1 cellular context compared by ENCODE assay signal in genomic region chr7:140696679-140697446, GRCh38.
A peak's percentile ranks its signal among the peaks of the same experiment; 100 is the strongest.
TF ChIP-seq lines count a peak whose summit lies in the region.

NDUFB2 (plus strand) TSS chr7:140696708; CDS start chr7:140696745, 37 bp downstream.

TF ChIP-seq in HepG2, 621 proteins besides CTCF, POLR2A, EP300 and RAD21 (continued from another document and continues in another):
- TF ChIP-seq, protein P1, sequence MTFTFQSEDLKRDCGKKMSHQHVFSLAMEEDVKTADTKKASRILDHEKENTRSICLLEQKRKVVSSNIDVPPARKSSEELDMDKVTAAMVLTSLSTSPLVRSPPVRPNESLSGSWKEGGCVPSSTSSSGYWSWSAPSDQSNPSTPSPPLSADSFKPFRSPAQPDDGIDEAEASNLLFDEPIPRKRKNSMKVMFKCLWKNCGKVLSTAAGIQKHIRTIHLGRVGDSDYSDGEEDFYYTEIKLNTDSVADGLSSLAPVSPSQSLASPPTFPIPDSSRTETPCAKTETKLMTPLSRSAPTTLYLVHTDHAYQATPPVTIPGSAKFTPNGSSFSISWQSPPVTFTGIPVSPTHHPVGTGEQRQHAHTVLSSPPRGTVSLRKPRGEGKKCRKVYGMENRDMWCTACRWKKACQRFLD (CRISPR knock-in tag; IDR thresholded peaks at IDR 0.05; ENCODE audit: borderline replicate concordance), result peak; percentile 48
- TF ChIP-seq ZNF232 (CRISPR knock-in tag; IDR thresholded peaks at IDR 0.05; ENCODE audit: borderline replicate concordance) (peak; percentile 77; the same call in 1 of the 2 replicates), IKZF4 (CRISPR knock-in tag; IDR thresholded peaks at IDR 0.05; ENCODE audit: borderline replicate concordance, low read depth, not compliant biosample characterization) (peak; percentile 31), ZBTB21 (CRISPR knock-in tag; IDR thresholded peaks at IDR 0.05) (peak; percentile 76; the same call in 1 of the 2 replicates), BRD4 (CRISPR knock-in tag; IDR thresholded peaks at IDR 0.05) (peak; percentile 82; the same call in 1 of the 2 replicates), HNF1B (CRISPR knock-in tag; IDR thresholded peaks at IDR 0.05) (peak; percentile 47; the same call in 1 of the 2 replicates), XRCC5 (optimal IDR thresholded peaks at IDR 0.05; ENCODE audit: low read length) (no peak), PRMT3 (CRISPR knock-in tag; IDR thresholded peaks at IDR 0.05; ENCODE audit: borderline replicate concordance, low read depth) (no peak), ETV6 (CRISPR knock-in tag; conservative IDR thresholded peaks at IDR 0.05) (no peak; the same call in 1 of the 2 replicates), TEAD3 (CRISPR knock-in tag; optimal IDR thresholded peaks at IDR 0.05; ENCODE audit: borderline replicate concordance) (no peak), ZMYM2 (CRISPR knock-in tag; IDR thresholded peaks at IDR 0.05) (no peak), POGZ (CRISPR knock-in tag; IDR thresholded peaks at IDR 0.05) (no peak), NBN (conservative IDR thresholded peaks at IDR 0.05) (no peak), PCBP2 (optimal IDR thresholded peaks at IDR 0.05; ENCODE audit: low read depth, low read length, poor library complexity, severe bottlenecking) (no peak), ZNF17 (CRISPR knock-in tag; IDR thresholded peaks at IDR 0.05) (no peak), GABPA (IDR thresholded peaks at IDR 0.05; ENCODE audit: low read depth, low read length) (no peak), GABPA (CRISPR knock-in tag; IDR thresholded peaks at IDR 0.05; ENCODE audit: low read depth) (peak; percentile 26), ZIK1 (CRISPR knock-in tag; IDR thresholded peaks at IDR 0.05; ENCODE audit: borderline replicate concordance, low read depth) (no peak), TRAFD1 (CRISPR knock-in tag; IDR thresholded peaks at IDR 0.05; ENCODE audit: borderline replicate concordance) (no peak), FOSL2 (CRISPR knock-in tag; IDR thresholded peaks at IDR 0.05) (peak; percentile 46), SOX5 (CRISPR knock-in tag; IDR thresholded peaks at IDR 0.05; ENCODE audit: borderline replicate concordance) (peak; percentile 12; the same call in 1 of the 2 replicates), LCORL (IDR thresholded peaks at IDR 0.05) (no peak), LCORL (CRISPR knock-in tag; IDR thresholded peaks at IDR 0.05) (peak; percentile 85), ARNTL (CRISPR knock-in tag; IDR thresholded peaks at IDR 0.05) (peak; percentile 68), ZNF235 (CRISPR knock-in tag; IDR thresholded peaks at IDR 0.05; ENCODE audit: borderline replicate concordance) (no peak), ZNF839 (CRISPR knock-in tag; IDR thresholded peaks at IDR 0.05; ENCODE audit: borderline replicate concordance) (no peak; the same call in 1 of the 2 replicates), MIER2 (CRISPR knock-in tag; IDR thresholded peaks at IDR 0.05) (no peak), REL (CRISPR knock-in tag; conservative IDR thresholded peaks at IDR 0.05) (peak; percentile 86; the same call in 1 of the 2 replicates), SRSF9 (IDR thresholded peaks at IDR 0.05; ENCODE audit: borderline replicate concordance, insufficient read depth, low read depth, low read length, poor library complexity, severe bottlenecking) (no peak), ZNF274 (CRISPR knock-in tag; IDR thresholded peaks at IDR 0.05) (no peak), KLF9 (CRISPR knock-in tag; IDR thresholded peaks at IDR 0.05; ENCODE audit: low read depth) (no peak)
- TF ChIP-seq, protein P2, sequence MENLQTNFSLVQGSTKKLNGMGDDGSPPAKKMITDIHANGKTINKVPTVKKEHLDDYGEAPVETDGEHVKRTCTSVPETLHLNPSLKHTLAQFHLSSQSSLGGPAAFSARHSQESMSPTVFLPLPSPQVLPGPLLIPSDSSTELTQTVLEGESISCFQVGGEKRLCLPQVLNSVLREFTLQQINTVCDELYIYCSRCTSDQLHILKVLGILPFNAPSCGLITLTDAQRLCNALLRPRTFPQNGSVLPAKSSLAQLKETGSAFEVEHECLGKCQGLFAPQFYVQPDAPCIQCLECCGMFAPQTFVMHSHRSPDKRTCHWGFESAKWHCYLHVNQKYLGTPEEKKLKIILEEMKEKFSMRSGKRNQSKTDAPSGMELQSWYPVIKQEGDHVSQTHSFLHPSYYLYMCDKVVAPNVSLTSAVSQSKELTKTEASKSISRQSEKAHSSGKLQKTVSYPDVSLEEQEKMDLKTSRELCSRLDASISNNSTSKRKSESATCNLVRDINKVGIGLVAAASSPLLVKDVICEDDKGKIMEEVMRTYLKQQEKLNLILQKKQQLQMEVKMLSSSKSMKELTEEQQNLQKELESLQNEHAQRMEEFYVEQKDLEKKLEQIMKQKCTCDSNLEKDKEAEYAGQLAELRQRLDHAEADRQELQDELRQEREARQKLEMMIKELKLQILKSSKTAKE (CRISPR knock-in tag; IDR thresholded peaks at IDR 0.05; ENCODE audit: borderline replicate concordance), result peak; percentile 61
- TF ChIP-seq, protein P3, sequence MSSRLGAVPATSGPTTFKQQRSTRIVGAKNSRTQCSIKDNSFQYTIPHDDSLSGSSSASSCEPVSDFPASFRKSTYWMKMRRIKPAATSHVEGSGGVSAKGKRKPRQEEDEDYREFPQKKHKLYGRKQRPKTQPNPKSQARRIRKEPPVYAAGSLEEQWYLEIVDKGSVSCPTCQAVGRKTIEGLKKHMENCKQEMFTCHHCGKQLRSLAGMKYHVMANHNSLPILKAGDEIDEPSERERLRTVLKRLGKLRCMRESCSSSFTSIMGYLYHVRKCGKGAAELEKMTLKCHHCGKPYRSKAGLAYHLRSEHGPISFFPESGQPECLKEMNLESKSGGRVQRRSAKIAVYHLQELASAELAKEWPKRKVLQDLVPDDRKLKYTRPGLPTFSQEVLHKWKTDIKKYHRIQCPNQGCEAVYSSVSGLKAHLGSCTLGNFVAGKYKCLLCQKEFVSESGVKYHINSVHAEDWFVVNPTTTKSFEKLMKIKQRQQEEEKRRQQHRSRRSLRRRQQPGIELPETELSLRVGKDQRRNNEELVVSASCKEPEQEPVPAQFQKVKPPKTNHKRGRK (CRISPR knock-in tag; IDR thresholded peaks at IDR 0.05), result no peak
- TF ChIP-seq, protein P4, sequence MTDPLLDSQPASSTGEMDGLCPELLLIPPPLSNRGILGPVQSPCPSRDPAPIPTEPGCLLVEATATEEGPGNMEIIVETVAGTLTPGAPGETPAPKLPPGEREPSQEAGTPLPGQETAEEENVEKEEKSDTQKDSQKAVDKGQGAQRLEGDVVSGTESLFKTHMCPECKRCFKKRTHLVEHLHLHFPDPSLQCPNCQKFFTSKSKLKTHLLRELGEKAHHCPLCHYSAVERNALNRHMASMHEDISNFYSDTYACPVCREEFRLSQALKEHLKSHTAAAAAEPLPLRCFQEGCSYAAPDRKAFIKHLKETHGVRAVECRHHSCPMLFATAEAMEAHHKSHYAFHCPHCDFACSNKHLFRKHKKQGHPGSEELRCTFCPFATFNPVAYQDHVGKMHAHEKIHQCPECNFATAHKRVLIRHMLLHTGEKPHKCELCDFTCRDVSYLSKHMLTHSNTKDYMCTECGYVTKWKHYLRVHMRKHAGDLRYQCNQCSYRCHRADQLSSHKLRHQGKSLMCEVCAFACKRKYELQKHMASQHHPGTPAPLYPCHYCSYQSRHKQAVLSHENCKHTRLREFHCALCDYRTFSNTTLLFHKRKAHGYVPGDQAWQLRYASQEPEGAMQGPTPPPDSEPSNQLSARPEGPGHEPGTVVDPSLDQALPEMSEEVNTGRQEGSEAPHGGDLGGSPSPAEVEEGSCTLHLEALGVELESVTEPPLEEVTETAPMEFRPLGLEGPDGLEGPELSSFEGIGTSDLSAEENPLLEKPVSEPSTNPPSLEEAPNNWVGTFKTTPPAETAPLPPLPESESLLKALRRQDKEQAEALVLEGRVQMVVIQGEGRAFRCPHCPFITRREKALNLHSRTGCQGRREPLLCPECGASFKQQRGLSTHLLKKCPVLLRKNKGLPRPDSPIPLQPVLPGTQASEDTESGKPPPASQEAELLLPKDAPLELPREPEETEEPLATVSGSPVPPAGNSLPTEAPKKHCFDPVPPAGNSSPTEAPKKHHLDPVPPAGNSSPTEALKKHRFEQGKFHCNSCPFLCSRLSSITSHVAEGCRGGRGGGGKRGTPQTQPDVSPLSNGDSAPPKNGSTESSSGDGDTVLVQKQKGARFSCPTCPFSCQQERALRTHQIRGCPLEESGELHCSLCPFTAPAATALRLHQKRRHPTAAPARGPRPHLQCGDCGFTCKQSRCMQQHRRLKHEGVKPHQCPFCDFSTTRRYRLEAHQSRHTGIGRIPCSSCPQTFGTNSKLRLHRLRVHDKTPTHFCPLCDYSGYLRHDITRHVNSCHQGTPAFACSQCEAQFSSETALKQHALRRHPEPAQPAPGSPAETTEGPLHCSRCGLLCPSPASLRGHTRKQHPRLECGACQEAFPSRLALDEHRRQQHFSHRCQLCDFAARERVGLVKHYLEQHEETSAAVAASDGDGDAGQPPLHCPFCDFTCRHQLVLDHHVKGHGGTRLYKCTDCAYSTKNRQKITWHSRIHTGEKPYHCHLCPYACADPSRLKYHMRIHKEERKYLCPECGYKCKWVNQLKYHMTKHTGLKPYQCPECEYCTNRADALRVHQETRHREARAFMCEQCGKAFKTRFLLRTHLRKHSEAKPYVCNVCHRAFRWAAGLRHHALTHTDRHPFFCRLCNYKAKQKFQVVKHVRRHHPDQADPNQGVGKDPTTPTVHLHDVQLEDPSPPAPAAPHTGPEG (CRISPR knock-in tag; IDR thresholded peaks at IDR 0.05), result peak; percentile 91
- TF ChIP-seq, protein P5, sequence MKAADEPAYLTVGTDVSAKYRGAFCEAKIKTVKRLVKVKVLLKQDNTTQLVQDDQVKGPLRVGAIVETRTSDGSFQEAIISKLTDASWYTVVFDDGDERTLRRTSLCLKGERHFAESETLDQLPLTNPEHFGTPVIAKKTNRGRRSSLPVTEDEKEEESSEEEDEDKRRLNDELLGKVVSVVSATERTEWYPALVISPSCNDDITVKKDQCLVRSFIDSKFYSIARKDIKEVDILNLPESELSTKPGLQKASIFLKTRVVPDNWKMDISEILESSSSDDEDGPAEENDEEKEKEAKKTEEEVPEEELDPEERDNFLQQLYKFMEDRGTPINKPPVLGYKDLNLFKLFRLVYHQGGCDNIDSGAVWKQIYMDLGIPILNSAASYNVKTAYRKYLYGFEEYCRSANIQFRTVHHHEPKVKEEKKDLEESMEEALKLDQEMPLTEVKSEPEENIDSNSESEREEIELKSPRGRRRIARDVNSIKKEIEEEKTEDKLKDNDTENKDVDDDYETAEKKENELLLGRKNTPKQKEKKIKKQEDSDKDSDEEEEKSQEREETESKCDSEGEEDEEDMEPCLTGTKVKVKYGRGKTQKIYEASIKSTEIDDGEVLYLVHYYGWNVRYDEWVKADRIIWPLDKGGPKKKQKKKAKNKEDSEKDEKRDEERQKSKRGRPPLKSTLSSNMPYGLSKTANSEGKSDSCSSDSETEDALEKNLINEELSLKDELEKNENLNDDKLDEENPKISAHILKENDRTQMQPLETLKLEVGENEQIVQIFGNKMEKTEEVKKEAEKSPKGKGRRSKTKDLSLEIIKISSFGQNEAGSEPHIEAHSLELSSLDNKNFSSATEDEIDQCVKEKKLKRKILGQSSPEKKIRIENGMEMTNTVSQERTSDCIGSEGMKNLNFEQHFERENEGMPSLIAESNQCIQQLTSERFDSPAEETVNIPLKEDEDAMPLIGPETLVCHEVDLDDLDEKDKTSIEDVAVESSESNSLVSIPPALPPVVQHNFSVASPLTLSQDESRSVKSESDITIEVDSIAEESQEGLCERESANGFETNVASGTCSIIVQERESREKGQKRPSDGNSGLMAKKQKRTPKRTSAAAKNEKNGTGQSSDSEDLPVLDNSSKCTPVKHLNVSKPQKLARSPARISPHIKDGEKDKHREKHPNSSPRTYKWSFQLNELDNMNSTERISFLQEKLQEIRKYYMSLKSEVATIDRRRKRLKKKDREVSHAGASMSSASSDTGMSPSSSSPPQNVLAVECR (CRISPR knock-in tag; IDR thresholded peaks at IDR 0.05; ENCODE audit: borderline replicate concordance), result peak; percentile 97
